ENCODE assay signal across 1 cellular context in the genomic region with DNA sequence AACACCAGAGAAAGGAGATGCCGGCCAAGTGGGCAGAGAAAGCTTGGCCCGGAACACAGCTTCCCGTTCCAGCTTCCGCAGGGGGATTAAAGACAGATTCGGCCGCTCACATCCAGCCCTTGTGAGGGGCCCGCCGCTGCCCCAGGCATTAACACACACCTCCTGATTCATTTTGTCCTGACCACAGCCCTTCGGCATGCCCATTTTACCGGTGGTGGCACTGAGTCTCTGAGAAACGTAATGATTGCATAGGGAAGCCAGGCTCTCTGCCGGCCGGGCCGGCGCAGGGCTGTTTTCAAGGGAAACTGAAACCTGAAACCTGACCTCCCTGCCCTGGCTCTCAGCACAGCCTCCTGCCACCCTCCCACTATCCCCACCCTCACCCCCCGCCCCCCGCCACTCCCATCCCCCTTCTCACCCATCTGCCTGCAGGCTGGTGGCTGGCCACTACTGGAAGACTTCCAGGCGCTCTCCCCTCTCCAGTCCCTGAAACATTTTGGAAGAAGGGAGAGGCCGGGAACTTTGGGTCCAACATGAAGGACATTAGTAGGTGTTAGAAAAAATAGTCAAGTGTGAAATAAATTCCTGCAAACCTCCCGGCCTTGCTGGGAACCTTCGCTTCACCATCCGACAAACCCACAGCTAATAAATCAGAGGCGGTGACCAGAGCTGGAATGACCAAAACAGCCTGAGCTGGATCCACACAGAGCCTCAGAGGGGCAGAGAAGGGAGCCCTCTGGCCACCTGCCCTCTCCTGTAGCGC.
TF ChIP-seq lines count a peak whose summit lies in the region.

No MANE protein-coding gene starts in this region.

TF ChIP-seq in GM23338, 12 proteins besides CTCF, POLR2A, EP300 and RAD21 (continued from another document):
- TF ChIP-seq, protein P1, sequence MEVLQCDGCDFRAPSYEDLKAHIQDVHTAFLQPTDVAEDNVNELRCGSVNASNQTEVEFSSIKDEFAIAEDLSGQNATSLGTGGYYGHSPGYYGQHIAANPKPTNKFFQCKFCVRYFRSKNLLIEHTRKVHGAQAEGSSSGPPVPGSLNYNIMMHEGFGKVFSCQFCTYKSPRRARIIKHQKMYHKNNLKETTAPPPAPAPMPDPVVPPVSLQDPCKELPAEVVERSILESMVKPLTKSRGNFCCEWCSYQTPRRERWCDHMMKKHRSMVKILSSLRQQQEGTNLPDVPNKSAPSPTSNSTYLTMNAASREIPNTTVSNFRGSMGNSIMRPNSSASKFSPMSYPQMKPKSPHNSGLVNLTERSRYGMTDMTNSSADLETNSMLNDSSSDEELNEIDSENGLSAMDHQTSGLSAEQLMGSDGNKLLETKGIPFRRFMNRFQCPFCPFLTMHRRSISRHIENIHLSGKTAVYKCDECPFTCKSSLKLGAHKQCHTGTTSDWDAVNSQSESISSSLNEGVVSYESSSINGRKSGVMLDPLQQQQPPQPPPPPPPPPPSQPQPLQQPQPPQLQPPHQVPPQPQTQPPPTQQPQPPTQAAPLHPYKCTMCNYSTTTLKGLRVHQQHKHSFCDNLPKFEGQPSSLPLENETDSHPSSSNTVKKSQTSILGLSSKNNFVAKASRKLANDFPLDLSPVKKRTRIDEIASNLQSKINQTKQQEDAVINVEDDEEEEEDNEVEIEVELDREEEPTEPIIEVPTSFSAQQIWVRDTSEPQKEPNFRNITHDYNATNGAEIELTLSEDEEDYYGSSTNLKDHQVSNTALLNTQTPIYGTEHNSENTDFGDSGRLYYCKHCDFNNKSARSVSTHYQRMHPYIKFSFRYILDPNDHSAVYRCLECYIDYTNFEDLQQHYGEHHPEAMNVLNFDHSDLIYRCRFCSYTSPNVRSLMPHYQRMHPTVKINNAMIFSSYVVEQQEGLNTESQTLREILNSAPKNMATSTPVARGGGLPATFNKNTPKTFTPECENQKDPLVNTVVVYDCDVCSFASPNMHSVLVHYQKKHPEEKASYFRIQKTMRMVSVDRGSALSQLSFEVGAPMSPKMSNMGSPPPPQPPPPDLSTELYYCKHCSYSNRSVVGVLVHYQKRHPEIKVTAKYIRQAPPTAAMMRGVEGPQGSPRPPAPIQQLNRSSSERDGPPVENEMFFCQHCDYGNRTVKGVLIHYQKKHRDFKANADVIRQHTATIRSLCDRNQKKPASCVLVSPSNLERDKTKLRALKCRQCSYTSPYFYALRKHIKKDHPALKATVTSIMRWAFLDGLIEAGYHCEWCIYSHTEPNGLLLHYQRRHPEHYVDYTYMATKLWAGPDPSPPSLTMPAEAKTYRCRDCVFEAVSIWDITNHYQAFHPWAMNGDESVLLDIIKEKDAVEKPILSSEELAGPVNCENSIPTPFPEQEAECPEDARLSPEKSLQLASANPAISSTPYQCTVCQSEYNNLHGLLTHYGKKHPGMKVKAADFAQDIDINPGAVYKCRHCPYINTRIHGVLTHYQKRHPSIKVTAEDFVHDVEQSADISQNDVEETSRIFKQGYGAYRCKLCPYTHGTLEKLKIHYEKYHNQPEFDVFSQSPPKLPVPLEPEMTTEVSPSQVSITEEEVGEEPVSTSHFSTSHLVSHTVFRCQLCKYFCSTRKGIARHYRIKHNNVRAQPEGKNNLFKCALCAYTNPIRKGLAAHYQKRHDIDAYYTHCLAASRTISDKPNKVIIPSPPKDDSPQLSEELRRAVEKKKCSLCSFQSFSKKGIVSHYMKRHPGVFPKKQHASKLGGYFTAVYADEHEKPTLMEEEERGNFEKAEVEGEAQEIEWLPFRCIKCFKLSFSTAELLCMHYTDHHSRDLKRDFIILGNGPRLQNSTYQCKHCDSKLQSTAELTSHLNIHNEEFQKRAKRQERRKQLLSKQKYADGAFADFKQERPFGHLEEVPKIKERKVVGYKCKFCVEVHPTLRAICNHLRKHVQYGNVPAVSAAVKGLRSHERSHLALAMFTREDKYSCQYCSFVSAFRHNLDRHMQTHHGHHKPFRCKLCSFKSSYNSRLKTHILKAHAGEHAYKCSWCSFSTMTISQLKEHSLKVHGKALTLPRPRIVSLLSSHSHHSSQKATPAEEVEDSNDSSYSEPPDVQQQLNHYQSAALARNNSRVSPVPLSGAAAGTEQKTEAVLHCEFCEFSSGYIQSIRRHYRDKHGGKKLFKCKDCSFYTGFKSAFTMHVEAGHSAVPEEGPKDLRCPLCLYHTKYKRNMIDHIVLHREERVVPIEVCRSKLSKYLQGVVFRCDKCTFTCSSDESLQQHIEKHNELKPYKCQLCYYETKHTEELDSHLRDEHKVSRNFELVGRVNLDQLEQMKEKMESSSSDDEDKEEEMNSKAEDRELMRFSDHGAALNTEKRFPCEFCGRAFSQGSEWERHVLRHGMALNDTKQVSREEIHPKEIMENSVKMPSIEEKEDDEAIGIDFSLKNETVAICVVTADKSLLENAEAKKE (CRISPR knock-in tag; IDR thresholded peaks at IDR 0.05): no peak
